18 cellular contexts compared by ENCODE assay signal in genomic region chr3:71299160-71299559, GRCh38.
DNase-seq lines count a peak whose midpoint lies in the region; ATAC-seq and TF ChIP-seq lines count a peak whose summit lies in the region.
"Had no signal": no experiment of that assay in that cellular context is flagged by ENCODE, and none has a peak within 500 bp of the region (broad histone marks: within the 10 kb centered on the region; RNA-seq: fewer than 3 reads in every experiment).

No MANE protein-coding gene starts in this region.

- H4K20me1 ChIP-seq in GM23248 (ENCODE audit: insufficient read depth): no peaks in the 10 kb centered on the region

- H3K9ac ChIP-seq in GM23248: no peak overlapping the region
- H3K9ac ChIP-seq: neural progenitor cell had no signal

- H3K36me3 ChIP-seq in HAP-1 (replicated peaks): no peaks in the 10 kb centered on the region
- no peaks in the 10 kb centered on the region for H3K36me3 ChIP-seq in GM23248 (ENCODE audit: low read depth)
- no peaks in the 10 kb centered on the region; the same call in 1 of the 2 replicates for H3K36me3 ChIP-seq in Caco-2 (ENCODE audit: control insufficient read depth, insufficient read depth, low read length)
- H3K36me3 ChIP-seq: gastrocnemius medialis, neural progenitor cell had no signal

- peak; percentile 54 for DNase-seq in activated CD8-positive, alpha-beta memory T cell treated with anti-CD3 and anti-CD28 coated beads, Interleukin-2, amount 50 U/mL, for 1 hour (ENCODE audit: extremely low read depth)
- no peak for DNase-seq in activated CD8-positive, alpha-beta memory T cell treated with anti-CD3 and anti-CD28 coated beads, Interleukin-2, amount 50 U/mL, for 48 hours
- peak; percentile 20 to 34 for DNase-seq in HAP-1 (ENCODE audit: low spot score in 2 of 2)
- peak; percentile 77 for DNase-seq in NCI-H748 treated with DMSO at 0.1 percent for 48 hours (lab: John Stamatoyannopoulos, UW)
- DNase-seq in naive thymus-derived CD8-positive, alpha-beta T cell: peak in 8 of 10 donors; percentile 52 to 80 (median 65)
- no peak for DNase-seq in GM23248
- no peak for DNase-seq in Caco-2
- DNase-seq in HuH-7.5 (ENCODE audit: low spot score): no peak
- DNase-seq: Calu3, gastrocnemius medialis, GDM1, left colon, NCI-H2227 treated with DMSO at 0.1 percent for 48 hours, retina, SW 1271 had no signal

- POLR2A ChIA-PET in naive thymus-derived CD8-positive, alpha-beta T cell (lab: Charles Lee): no interaction called here
- POLR2A ChIA-PET in Caco-2 (lab: Charles Lee): no interaction called here

- CTCF ChIA-PET in Caco-2 (lab: Charles Lee): no interaction called here

- no peak overlapping the region for H2AFZ ChIP-seq in GM23248
- H2AFZ ChIP-seq: neural progenitor cell had no signal

- no peak for TF ChIP-seq CTCF in Caco-2 (IDR thresholded peaks at IDR 0.05; ENCODE audit: insufficient read depth in 1 of 2, low read depth in 1 of 2, low read length in 1 of 2, severe bottlenecking in 1 of 2, unreplicated experiment in 1 of 2)

- ATAC-seq in naive thymus-derived CD8-positive, alpha-beta T cell: peak; percentile 73 to 91
- ATAC-seq: gastrocnemius medialis, GM12878, left colon had no signal

- no peaks in the 10 kb centered on the region for H3K27me3 Mint-ChIP-seq in naive thymus-derived CD8-positive, alpha-beta T cell
- H3K27me3 Mint-ChIP-seq in Caco-2 (ENCODE audit: insufficient read depth, unreplicated experiment): no peaks in the 10 kb centered on the region

- H3K27ac ChIP-seq in GM23248: no peak overlapping the region
- H3K27ac ChIP-seq: gastrocnemius medialis, neural progenitor cell had no signal

- in situ Hi-C loops in HAP-1 (cut with MboI; ENCODE audit: low sequenced_read_pairs) (no loop called here), GM23248 (cut with MboI) (no loop called here)

- no peaks in the 10 kb centered on the region for H3K9me3 ChIP-seq in HAP-1
- H3K9me3 ChIP-seq in GM23248 (ENCODE audit: low read depth): no peaks in the 10 kb centered on the region
- H3K9me3 ChIP-seq in Caco-2: no peaks in the 10 kb centered on the region
- H3K9me3 ChIP-seq: gastrocnemius medialis had no signal

- no peaks in the 10 kb centered on the region for H3K9me3 Mint-ChIP-seq in naive thymus-derived CD8-positive, alpha-beta T cell
- H3K9me3 Mint-ChIP-seq in Caco-2 (ENCODE audit: unreplicated experiment): no peaks in the 10 kb centered on the region
- H3K9me3 Mint-ChIP-seq: neural progenitor cell had no signal

- H3K4me3 ChIP-seq in HAP-1: no peak overlapping the region
- no peak overlapping the region for H3K4me3 ChIP-seq in GM23248
- no peak overlapping the region for H3K4me3 ChIP-seq in Caco-2 (ENCODE audit: low read depth, low read length)
- H3K4me3 ChIP-seq: gastrocnemius medialis, GM12878, neural progenitor cell had no signal

- H3K4me1 Mint-ChIP-seq in naive thymus-derived CD8-positive, alpha-beta T cell: peaks cover 34 to 98% (median 87%) of the 10 kb centered on the region in 4 donors
- H3K4me1 Mint-ChIP-seq in Caco-2 (ENCODE audit: low read depth, unreplicated experiment): peaks cover 33% of the 10 kb centered on the region

- 96 to 98% methylated on average over 5 of the region's 5 CpGs for WGBS in GM23248 (ENCODE audit: low coverage in 1 of 2, low lambda C conversion rate in 2 of 2, missing lambda C conversion rate in 2 of 2), 2 experiments

- H3K4me1 ChIP-seq in HAP-1 (peaks cover 23% of the 10 kb centered on the region), GM23248 (ENCODE audit: insufficient read depth) (no peaks in the 10 kb centered on the region), Caco-2 (peaks cover 27% of the 10 kb centered on the region)

- H3F3A ChIP-seq in GM23248 (ENCODE audit: insufficient read depth): no peaks in the 10 kb centered on the region

- no peaks in the 10 kb centered on the region for H3K9me2 ChIP-seq in GM23248 (ENCODE audit: insufficient read depth)

- H3K79me2 ChIP-seq in GM23248 (ENCODE audit: insufficient read depth): peaks cover 24% of the 10 kb centered on the region

- no peak overlapping the region for H3K4me2 ChIP-seq in GM23248 (ENCODE audit: unreplicated experiment)

- peaks cover 0 to 54% (median 40%) of the 10 kb centered on the region in 3 donors for H3K36me3 Mint-ChIP-seq in naive thymus-derived CD8-positive, alpha-beta T cell
- H3K36me3 Mint-ChIP-seq in Caco-2 (ENCODE audit: insufficient read depth, unreplicated experiment): peaks cover 21% of the 10 kb centered on the region

- no TSS peak for BruUV-seq in Caco-2 (replicated peaks; lab: Mats Ljungman, UMichigan)

- peak overlapping the region; percentile 93 to 99 (median 98) for H3K27ac Mint-ChIP-seq in naive thymus-derived CD8-positive, alpha-beta T cell
- no peak overlapping the region for H3K27ac Mint-ChIP-seq in Caco-2 (ENCODE audit: unreplicated experiment)
- H3K27ac Mint-ChIP-seq: mesothelial cell of epicardium, neural progenitor cell had no signal

- H3K27me3 ChIP-seq in HAP-1 (ENCODE audit: low read depth) (no peaks in the 10 kb centered on the region), GM23248 (replicated peaks; ENCODE audit: insufficient read depth) (no peaks in the 10 kb centered on the region), Caco-2 (replicated peaks; ENCODE audit: control insufficient read depth, insufficient read depth, low read length) (no peaks in the 10 kb centered on the region)
- H3K27me3 ChIP-seq: gastrocnemius medialis, neural progenitor cell had no signal

- peak overlapping the region; percentile 48 to 99 (median 96) for H3K4me3 Mint-ChIP-seq in naive thymus-derived CD8-positive, alpha-beta T cell
- no peak overlapping the region for H3K4me3 Mint-ChIP-seq in Caco-2 (ENCODE audit: unreplicated experiment)
- H3K4me3 Mint-ChIP-seq: mesothelial cell of epicardium, neural progenitor cell had no signal

- intact Hi-C loops in Caco-2 (cut with micrococcal nuclease; ENCODE audit: unreplicated experiment): no loop called here

Comparison
In these comparisons a context has a peak if more than half of its experiments do, and no peak if none do; other contexts are left out.
1. DNase-seq: peak in activated CD8-positive, alpha-beta memory T cell treated with anti-CD3 and anti-CD28 coated beads, Interleukin-2, amount 50 U/mL, for 1 hour (single experiment), HAP-1 (2 of 2), NCI-H748 treated with DMSO at 0.1 percent for 48 hours (single experiment) and naive thymus-derived CD8-positive, alpha-beta T cell (8 of 10); none in activated CD8-positive, alpha-beta memory T cell treated with anti-CD3 and anti-CD28 coated beads, Interleukin-2, amount 50 U/mL, for 48 hours (single experiment), GM23248 (single experiment), Caco-2 (0 of 2) and HuH-7.5 (single experiment).